11 cellular contexts compared by ENCODE assay signal in genomic region chr2:232503792-232504323, GRCh38. TPM values are rescaled to one million over a fixed set of nuclear protein-coding genes. Genes with fewer than 3 reads are reported as not detected.
DNase-seq lines count a peak whose midpoint lies in the region; ATAC-seq and TF ChIP-seq lines count a peak whose summit lies in the region.
"Had no signal": no experiment of that assay in that cellular context is flagged by ENCODE, and none has a peak within 500 bp of the region (broad histone marks: within the 10 kb centered on the region; RNA-seq: fewer than 3 reads in every experiment).

No MANE protein-coding gene starts in this region.

- peaks cover 0 to 2% (median 0%) of the 10 kb centered on the region in 5 donors for H3K9me3 Mint-ChIP-seq in CD8-positive, alpha-beta memory T cell
- peaks cover 7% of the 10 kb centered on the region for H3K9me3 Mint-ChIP-seq in glutamatergic neuron (ENCODE audit: unreplicated experiment)

- CTCF ChIA-PET in CD8-positive, alpha-beta memory T cell (lab: Charles Lee), result interaction anchor here (1.5 kb wide), 1 partner anchor 8 kb away, joined by 3 read pairs; no protein-coding TSS in a partner anchor
- CTCF ChIA-PET in RWPE1 (lab: Yijun Ruan, JAX), result interaction anchor here (0.6 kb wide), 1 partner anchor 1098 kb away, joined by 5 read pairs; no protein-coding TSS in a partner anchor

- H3K4me1 ChIP-seq in CD8-positive, alpha-beta memory T cell (ENCODE audit: insufficient read depth, low read length), result no peaks in the 10 kb centered on the region
- H3K4me1 ChIP-seq in SJCRH30 (peaks cover 11% of the 10 kb centered on the region; the same call in 1 of the 2 replicates), trophoblast cell (ENCODE audit: control insufficient read depth in 1 of 2, insufficient read depth in 2 of 2, low read length in 2 of 2) (peaks cover 0 to 8% of the 10 kb centered on the region in 2 experiments)

- H4K8ac ChIP-seq in trophoblast cell (ENCODE audit: low read depth, low read length), result no peak overlapping the region

- H3K4me1 Mint-ChIP-seq in CD8-positive, alpha-beta memory T cell, result peaks cover 1 to 10% (median 5%) of the 10 kb centered on the region in 3 donors
- H3K4me1 Mint-ChIP-seq in glutamatergic neuron (ENCODE audit: low read depth, unreplicated experiment), result peaks cover 13% of the 10 kb centered on the region

- TF ChIP-seq CTCF in glutamatergic neuron (IDR thresholded peaks at IDR 0.05; ENCODE audit: partially characterized antibody, unreplicated experiment) (no peak), RWPE1 (conservative IDR thresholded peaks at IDR 0.05; ENCODE audit: low read depth) (no peak)

- H3K27me3 Mint-ChIP-seq in CD8-positive, alpha-beta memory T cell, result peaks cover 20 to 50% of the 10 kb centered on the region in 2 donors
- peaks cover 11% of the 10 kb centered on the region for H3K27me3 Mint-ChIP-seq in glutamatergic neuron (ENCODE audit: unreplicated experiment)

- H2AK5ac ChIP-seq in trophoblast cell (ENCODE audit: low read length), result no peak overlapping the region

- H3K18ac ChIP-seq in trophoblast cell (ENCODE audit: low read length), result no peak overlapping the region

- no peaks in the 10 kb centered on the region for H3K36me3 ChIP-seq in CD8-positive, alpha-beta memory T cell (ENCODE audit: insufficient read depth, low read length)
- H3K36me3 ChIP-seq in SJCRH30 (no peaks in the 10 kb centered on the region), trophoblast cell (ENCODE audit: control insufficient read depth in 1 of 2, insufficient read depth in 2 of 2, low read length in 2 of 2) (no peaks in the 10 kb centered on the region)

- no peaks in the 10 kb centered on the region for H3K79me2 ChIP-seq in trophoblast cell (ENCODE audit: control insufficient read depth, insufficient read depth, low read length, poor library complexity)

- H2BK5ac ChIP-seq in trophoblast cell (ENCODE audit: low read depth, low read length, poor library complexity), result no peak overlapping the region

- H3K9ac ChIP-seq in trophoblast cell (ENCODE audit: low read length), result no peak overlapping the region

- H3K4me3 Mint-ChIP-seq in CD8-positive, alpha-beta memory T cell, result peak overlapping the region in 6 of 7 donors; percentile 28 to 60 (median 40)
- H3K4me3 Mint-ChIP-seq in glutamatergic neuron (ENCODE audit: unreplicated experiment), result peak overlapping the region; percentile 34

- no peak overlapping the region for H3K14ac ChIP-seq in trophoblast cell (ENCODE audit: low read length)

- H2AFZ ChIP-seq in trophoblast cell (ENCODE audit: insufficient read depth, low read length, poor library complexity), result no peak overlapping the region

- H3K23ac ChIP-seq in trophoblast cell (ENCODE audit: low read length), result no peak overlapping the region

- no peak overlapping the region for H3K4ac ChIP-seq in trophoblast cell (ENCODE audit: low read depth, low read length)

- H3K9me3 ChIP-seq in CD8-positive, alpha-beta memory T cell (ENCODE audit: low read length), result no peaks in the 10 kb centered on the region
- no peaks in the 10 kb centered on the region for H3K9me3 ChIP-seq in SJCRH30 (replicated peaks)
- H3K9me3 ChIP-seq in trophoblast cell (ENCODE audit: insufficient read depth, low read depth, low read length), result peaks cover 12% of the 10 kb centered on the region

- no peak overlapping the region for H3K27ac ChIP-seq in CD8-positive, alpha-beta memory T cell (ENCODE audit: low read depth, low read length)
- H3K27ac ChIP-seq in SJCRH30 (no peak overlapping the region), trophoblast cell (ENCODE audit: low read depth, low read length) (no peak overlapping the region), RWPE1 (no peak overlapping the region)

- no peak overlapping the region for H2BK120ac ChIP-seq in trophoblast cell (ENCODE audit: insufficient read depth, low read length, poor library complexity)

- no peak overlapping the region for H4K12ac ChIP-seq in trophoblast cell (ENCODE audit: low read depth, low read length)

- no peak overlapping the region for H3K4me3 ChIP-seq in CD8-positive, alpha-beta memory T cell (ENCODE audit: low read length)
- H3K4me3 ChIP-seq in SJCRH30 (peak overlapping the region; percentile 59), trophoblast cell (ENCODE audit: low read depth, low read length) (no peak overlapping the region)

- H3K4me2 ChIP-seq in trophoblast cell (ENCODE audit: low read length), result peak overlapping the region; percentile 57

- no peak overlapping the region for H4K91ac ChIP-seq in trophoblast cell (ENCODE audit: low read depth, low read length)

- H3K79me1 ChIP-seq in trophoblast cell (ENCODE audit: low read length), result no peaks in the 10 kb centered on the region

- WGBS in trophoblast cell (ENCODE audit: extremely low coverage, insufficient coverage, insufficient read length), result no CpG with 5 or more reads among the region's 16 CpGs

- ATAC-seq in HG02938 (IDR thresholded peaks at IDR 0.05; ENCODE audit: unreplicated experiment), result no peak

- H3K27me3 ChIP-seq in CD8-positive, alpha-beta memory T cell (ENCODE audit: insufficient read depth, low read length, poor library complexity, severe bottlenecking), result peaks cover 8% of the 10 kb centered on the region
- peaks cover 58% of the 10 kb centered on the region for H3K27me3 ChIP-seq in SJCRH30
- H3K27me3 ChIP-seq in trophoblast cell (ENCODE audit: insufficient read depth, low read length), result peaks cover 31% of the 10 kb centered on the region

- peak overlapping the region in 3 of 8 donors; percentile 11 to 58 (median 31) for H3K27ac Mint-ChIP-seq in CD8-positive, alpha-beta memory T cell
- H3K27ac Mint-ChIP-seq in glutamatergic neuron (ENCODE audit: unreplicated experiment), result peak overlapping the region; percentile 22

- H3K36me3 Mint-ChIP-seq in CD8-positive, alpha-beta memory T cell, result no peaks in the 10 kb centered on the region
- no peaks in the 10 kb centered on the region for H3K36me3 Mint-ChIP-seq in glutamatergic neuron (ENCODE audit: unreplicated experiment)

- no peak for DNase-seq in CD8-positive, alpha-beta memory T cell
- no peak for DNase-seq in SJCRH30
- DNase-seq in glutamatergic neuron, result no peak
- no peak for DNase-seq in trophoblast cell
- DNase-seq in GF-D8 (lab: John Stamatoyannopoulos, UW), result no peak
- DNase-seq in DMS153 (lab: John Stamatoyannopoulos, UW), result no peak
- DNase-seq in RWPE1 (ENCODE audit: low spot score), result no peak
- DNase-seq: T1000 had no signal

- H2BK12ac ChIP-seq in trophoblast cell (ENCODE audit: low read length), result no peak overlapping the region

- POLR2A ChIA-PET in CD8-positive, alpha-beta memory T cell (lab: Charles Lee), result no interaction called here
- POLR2A ChIA-PET in RWPE1 (lab: Yijun Ruan, JAX; ENCODE audit: low non-redundant PET), result interaction anchor here (0.6 kb wide), 1 partner anchor 39 kb away, joined by 3 read pairs; no protein-coding TSS in a partner anchor

RNA-seq across cellular contexts. Expression of gene ECEL1, which starts 16.2 kb away (rescaled TPM):
- total RNA-seq in CD8-positive, alpha-beta memory T cell, result not detected
- polyA plus RNA-seq in CD8-positive, alpha-beta memory T cell, result not detected
- not detected in 2 replicates for total RNA-seq in SJCRH30 (2014; rRNA removed; shearing (Covaris generic))
- 2.3 TPM for total RNA-seq in glutamatergic neuron (ENCODE audit: unreplicated experiment)
- 0.04 and 0.07 TPM in 2 replicates for polyA plus RNA-seq in trophoblast cell (2013)
- total RNA-seq: glomerular endothelial cell, subcutaneous adipose tissue had no signal

RNA-seq across cellular contexts. Expression of gene PRSS56, which starts 16.3 kb away (rescaled TPM):
- total RNA-seq in CD8-positive, alpha-beta memory T cell, result not detected
- polyA plus RNA-seq in CD8-positive, alpha-beta memory T cell, result not detected
- total RNA-seq in SJCRH30 (2014; rRNA removed; shearing (Covaris generic)), result 0.38 and 0.48 TPM in 2 replicates
- not detected for total RNA-seq in glutamatergic neuron (ENCODE audit: unreplicated experiment)
- not detected in 2 replicates for polyA plus RNA-seq in trophoblast cell (2013)
- total RNA-seq: glomerular endothelial cell, subcutaneous adipose tissue had no signal

RNA-seq across cellular contexts. Expression of gene CHRND, which starts 22.1 kb away (rescaled TPM):
- not detected for total RNA-seq in CD8-positive, alpha-beta memory T cell
- polyA plus RNA-seq in CD8-positive, alpha-beta memory T cell, result not detected
- total RNA-seq in SJCRH30 (2014; rRNA removed; shearing (Covaris generic)), result 91.0 and 92.4 TPM in 2 replicates
- total RNA-seq in glutamatergic neuron (ENCODE audit: unreplicated experiment), result 2.2 TPM
- polyA plus RNA-seq in trophoblast cell (2013), result not detected in 2 replicates
- total RNA-seq: glomerular endothelial cell, subcutaneous adipose tissue had no signal

RNA-seq across cellular contexts. Expression of gene CHRNG, which starts 35.6 kb away (rescaled TPM):
- total RNA-seq in CD8-positive, alpha-beta memory T cell, result not detected
- polyA plus RNA-seq in CD8-positive, alpha-beta memory T cell, result not detected
- total RNA-seq in SJCRH30 (2014; rRNA removed; shearing (Covaris generic)), result 25.2 and 36.6 TPM in 2 replicates
- 3.5 TPM for total RNA-seq in glutamatergic neuron (ENCODE audit: unreplicated experiment)
- 0.04 TPM in 1 of 2 replicates, not detected in the other for polyA plus RNA-seq in trophoblast cell (2013)
- total RNA-seq: glomerular endothelial cell, subcutaneous adipose tissue had no signal

RNA-seq across cellular contexts. Expression of gene TIGD1, which starts 46.5 kb away (rescaled TPM):
- total RNA-seq in CD8-positive, alpha-beta memory T cell, result 1 to 10 TPM; 6.5 to 7.0 TPM
- polyA plus RNA-seq in CD8-positive, alpha-beta memory T cell, result 6.4 TPM
- total RNA-seq in SJCRH30 (2014; rRNA removed; shearing (Covaris generic)), result 10.2 and 13.5 TPM in 2 replicates
- 12.3 TPM for total RNA-seq in glutamatergic neuron (ENCODE audit: unreplicated experiment)
- 1.9 and 2.2 TPM in 2 replicates for polyA plus RNA-seq in trophoblast cell (2013)

Comparison
In these comparisons a context has a peak if more than half of its experiments do, and no peak if none do; other contexts are left out.
1. RNA of gene CHRND, which starts 22.1 kb away (total RNA-seq): 91.0 to 92.4 TPM in SJCRH30; 2.2 TPM in glutamatergic neuron (single experiment) and not detected in CD8-positive, alpha-beta memory T cell; every median in the first group is over 10 times any median in the second.